Comparison of ENCODE assay signal across 8 cellular contexts in genomic region chr6:133951881-133952814, GRCh38. TPM values are rescaled to one million over a fixed set of nuclear protein-coding genes. Genes with fewer than 3 reads are reported as not detected.
DNase-seq lines count a peak whose midpoint lies in the region; ATAC-seq and TF ChIP-seq lines count a peak whose summit lies in the region.

No MANE protein-coding gene starts in this region.

- peak overlapping the region; percentile 89 for H3K27ac Mint-ChIP-seq in activated CD4-positive, alpha-beta memory T cell treated with anti-CD3 and anti-CD28 coated beads for 36 hours

- H3K27ac ChIP-seq in lower lobe of right lung, result peak overlapping the region; percentile 92

- ATAC-seq in GM18870 (IDR thresholded peaks at IDR 0.05; ENCODE audit: unreplicated experiment), result peak; percentile 60
- peak; percentile 49 for ATAC-seq in HG03103 (IDR thresholded peaks at IDR 0.05; ENCODE audit: low read depth, unreplicated experiment)
- ATAC-seq in lower lobe of right lung, result peak; percentile 65 to 77

- H3K4me3 Mint-ChIP-seq in activated CD4-positive, alpha-beta memory T cell treated with anti-CD3 and anti-CD28 coated beads for 36 hours, result peak overlapping the region; percentile 93

- no peaks in the 10 kb centered on the region for H3K9me3 ChIP-seq in lower lobe of right lung

- no peaks in the 10 kb centered on the region for H3K36me3 Mint-ChIP-seq in activated CD4-positive, alpha-beta memory T cell treated with anti-CD3 and anti-CD28 coated beads for 36 hours

- peaks cover 30% of the 10 kb centered on the region for H3K4me1 Mint-ChIP-seq in activated CD4-positive, alpha-beta memory T cell treated with anti-CD3 and anti-CD28 coated beads for 36 hours (ENCODE audit: low read depth)

- DNase-seq in Ammon's horn (ENCODE audit: low spot score) (peak; percentile 72), NCI-H526 treated with DMSO at 0.1 percent for 48 hours (lab: John Stamatoyannopoulos, UW) (peak; percentile 51), lower lobe of right lung (peak; percentile 68)
- DNase-seq in activated CD4-positive, alpha-beta memory T cell treated with anti-CD3 and anti-CD28 coated beads for 36 hours, result peak; percentile 49
- DNase-seq in effector CD4-positive, alpha-beta T cell, result peak; percentile 31
- DNase-seq in stimulated activated CD8-positive, alpha-beta memory T cell treated with anti-CD3 and anti-CD28 coated beads, Interleukin-12 subunit alpha, Interleukin-12 subunit beta, amount 100 ng/mL, for 24 hours (ENCODE audit: extremely low read depth), result peak; percentile 3

- H3K27me3 ChIP-seq in lower lobe of right lung (ENCODE audit: low read depth), result no peaks in the 10 kb centered on the region

- no peaks in the 10 kb centered on the region for H3K9me3 Mint-ChIP-seq in activated CD4-positive, alpha-beta memory T cell treated with anti-CD3 and anti-CD28 coated beads for 36 hours

- intact Hi-C loops in activated CD4-positive, alpha-beta memory T cell treated with anti-CD3 and anti-CD28 coated beads for 36 hours (cut with micrococcal nuclease), result loop anchor here (2.0 to 10.0 kb wide), 6 partner anchors 21 to 1543 kb away; partner anchors contain the start of genes AHI1 and RPS12
- intact Hi-C loops in lower lobe of right lung (cut with DNase I), result no loop called here

- H3K27me3 Mint-ChIP-seq in activated CD4-positive, alpha-beta memory T cell treated with anti-CD3 and anti-CD28 coated beads for 36 hours, result no peaks in the 10 kb centered on the region

- no peaks in the 10 kb centered on the region for H3K36me3 ChIP-seq in lower lobe of right lung

- H3K4me3 ChIP-seq in lower lobe of right lung, result peak overlapping the region; percentile 86

- peak; percentile 50 for TF ChIP-seq CTCF in lower lobe of right lung (IDR thresholded peaks at IDR 0.05)

- POLR2A ChIA-PET in activated CD4-positive, alpha-beta memory T cell treated with anti-CD3 and anti-CD28 coated beads for 36 hours (lab: Charles Lee), result interaction anchor here (0.7 to 1.5 kb wide), 2 partner anchors 10 to 14 kb away, joined by 4 to 10 read pairs; no protein-coding TSS in a partner anchor

- H3K4me1 ChIP-seq in lower lobe of right lung, result peaks cover 28% of the 10 kb centered on the region

- CTCF ChIA-PET in activated CD4-positive, alpha-beta memory T cell treated with anti-CD3 and anti-CD28 coated beads for 36 hours (lab: Charles Lee), result interaction anchor here (1.4 to 5.7 kb wide), 6 partner anchors 10 to 145 kb away, joined by 3 to 35 read pairs (median 9); no protein-coding TSS in a partner anchor

RNA-seq across cellular contexts. Expression of gene TBPL1, which starts 0.9 kb away (rescaled TPM):
- total RNA-seq in activated CD4-positive, alpha-beta memory T cell treated with anti-CD3 and anti-CD28 coated beads for 36 hours, result 10 to 100 TPM; 31.3 to 35.7 TPM
- 21.1 TPM for total RNA-seq in lower lobe of right lung

Comparison
In these comparisons a context has a peak if more than half of its experiments do, and no peak if none do; other contexts are left out.
1. Peak in every context shown above with its lines: DNase-seq, ATAC-seq, H3K4me3 ChIP-seq and H3K27ac ChIP-seq.
2. DNase-seq: peak in every context shown above with its lines; median percentile 72 in Ammon's horn; 68 in lower lobe of right lung; 51 in NCI-H526 treated with DMSO at 0.1 percent for 48 hours; 49 in activated CD4-positive, alpha-beta memory T cell treated with anti-CD3 and anti-CD28 coated beads for 36 hours; 31 in effector CD4-positive, alpha-beta T cell; 3 in stimulated activated CD8-positive, alpha-beta memory T cell treated with anti-CD3 and anti-CD28 coated beads, Interleukin-12 subunit alpha, Interleukin-12 subunit beta, amount 100 ng/mL, for 24 hours.